Comparison of ENCODE assay signal across 12 cellular contexts in genomic region chr15:70435872-70436271, GRCh38.
DNase-seq lines count a peak whose midpoint lies in the region; ATAC-seq and TF ChIP-seq lines count a peak whose summit lies in the region.
"Had no signal": no experiment of that assay in that cellular context is flagged by ENCODE, and none has a peak within 500 bp of the region (broad histone marks: within the 10 kb centered on the region; RNA-seq: fewer than 3 reads in every experiment).

No MANE protein-coding gene starts in this region.

- H3K27me3 Mint-ChIP-seq in stimulated activated naive CD8-positive, alpha-beta T cell treated with anti-CD3 and anti-CD28 coated beads, Interleukin-15, amount 100 ng/mL, for 72 hours = peaks cover 26% of the 10 kb centered on the region

- 80 to 100% methylated on average over 2 of the region's 2 CpGs for WGBS in testis, 2 donors
- WGBS in SK-N-SH (ENCODE audit: low lambda C conversion rate) = 87% methylated on average over 2 of the region's 2 CpGs

- TF ChIP-seq CTCF in OCI-LY1 (IDR thresholded peaks at IDR 0.05; ENCODE audit: low read length) (no peak), testis (IDR thresholded peaks at IDR 0.05) (no peak), SK-N-SH (IDR thresholded peaks at IDR 0.05) (no peak)

- peak overlapping the region in 1 of 2 donors; percentile 55 for H3K27ac Mint-ChIP-seq in stimulated activated naive CD8-positive, alpha-beta T cell treated with anti-CD3 and anti-CD28 coated beads, Interleukin-15, amount 100 ng/mL, for 72 hours

- H2AFZ ChIP-seq in OCI-LY1 (ENCODE audit: low read length) (no peak overlapping the region), SK-N-SH (ENCODE audit: low read depth) (no peak overlapping the region)

- H3K27me3 ChIP-seq in OCI-LY1 (ENCODE audit: insufficient read depth, low read length) (no peaks in the 10 kb centered on the region; the same call in 1 of the 2 replicates), testis (no peaks in the 10 kb centered on the region), SK-N-SH (ENCODE audit: insufficient read depth) (peaks cover 6% of the 10 kb centered on the region; the same call in 1 of the 2 replicates)

- no peaks in the 10 kb centered on the region for H3K9me2 ChIP-seq in OCI-LY1 (ENCODE audit: low read depth, low read length)
- H3K9me2 ChIP-seq in SK-N-SH = no peaks in the 10 kb centered on the region

- H3K79me2 ChIP-seq in OCI-LY1 (ENCODE audit: insufficient read depth, low read length) = no peaks in the 10 kb centered on the region
- H3K79me2 ChIP-seq in SK-N-SH (ENCODE audit: insufficient read depth) = no peaks in the 10 kb centered on the region

- H3K9me3 ChIP-seq in OCI-LY1 (ENCODE audit: low read length) (no peaks in the 10 kb centered on the region), testis (no peaks in the 10 kb centered on the region), SK-N-SH (no peaks in the 10 kb centered on the region)
- H3K9me3 ChIP-seq: HAP-1, SJSA1 had no signal

- H4K20me1 ChIP-seq in OCI-LY1 (ENCODE audit: insufficient read depth, low read length) = no peaks in the 10 kb centered on the region
- no peaks in the 10 kb centered on the region for H4K20me1 ChIP-seq in SK-N-SH (ENCODE audit: insufficient read depth)

- H3K27ac ChIP-seq in OCI-LY1 (ENCODE audit: low read depth, low read length, poor library complexity, severe bottlenecking) (peak overlapping the region; percentile 62), testis (no peak overlapping the region), SK-N-SH (ENCODE audit: low read depth in 2 of 2, low read length in 1 of 2) (no peak overlapping the region)
- H3K27ac ChIP-seq: SJSA1 had no signal

- peaks cover 21% of the 10 kb centered on the region for H3K4me1 ChIP-seq in OCI-LY1 (ENCODE audit: insufficient read depth, low read length, severe bottlenecking)
- no peaks in the 10 kb centered on the region for H3K4me1 ChIP-seq in testis
- H3K4me1 ChIP-seq in SK-N-SH (ENCODE audit: control insufficient read depth in 1 of 2, insufficient read depth in 2 of 2, low read depth in 1 of 2, low read length in 1 of 2) = peaks cover 0 to 55% of the 10 kb centered on the region in 2 experiments; a peak in 2 of 4 replicates
- H3K4me1 ChIP-seq: SJSA1 had no signal

- TF ChIP-seq RAD21 in SK-N-SH (IDR thresholded peaks at IDR 0.05; ENCODE audit: low read length) = no peak

- peak overlapping the region; percentile 2 to 6 for H3K4me3 Mint-ChIP-seq in stimulated activated naive CD8-positive, alpha-beta T cell treated with anti-CD3 and anti-CD28 coated beads, Interleukin-15, amount 100 ng/mL, for 72 hours

- intact Hi-C loops in testis (cut with DNase I; ENCODE audit: low total_unique reads) = no loop called here

- peaks cover 17% of the 10 kb centered on the region for H3K4me1 Mint-ChIP-seq in stimulated activated naive CD8-positive, alpha-beta T cell treated with anti-CD3 and anti-CD28 coated beads, Interleukin-15, amount 100 ng/mL, for 72 hours

- H3K4me3 ChIP-seq in OCI-LY1 (ENCODE audit: low read depth, low read length, poor library complexity, severe bottlenecking) (no peak overlapping the region), testis (no peak overlapping the region), SK-N-SH (ENCODE audit: low read depth in 2 of 2, low read length in 1 of 2) (no peak overlapping the region)
- H3K4me3 ChIP-seq: HAP-1, SJSA1 had no signal

- no peak for TF ChIP-seq EP300 in SK-N-SH (IDR thresholded peaks at IDR 0.05; ENCODE audit: borderline replicate concordance in 1 of 2, low read depth in 1 of 2, low read length in 1 of 2)

- CTCF ChIA-PET in SK-N-SH (lab: Yijun Ruan, JAX) = interaction anchor here (1.4 to 1.6 kb wide), 2 partner anchors 25 to 286 kb away, joined by 5 read pairs; no protein-coding TSS in a partner anchor

- DNase-seq in stimulated activated naive CD8-positive, alpha-beta T cell treated with anti-CD3 and anti-CD28 coated beads, Interleukin-15, amount 100 ng/mL, for 72 hours = no peak
- DNase-seq in stimulated activated naive CD8-positive, alpha-beta T cell treated with anti-CD3 and anti-CD28 coated beads, Interleukin-15, Interleukin-2, amounts not matched to agents 100 U/mL and 50 U/mL, for 24 hours = no peak
- DNase-seq in COR-L47 (lab: John Stamatoyannopoulos, UW) (no peak), testis (no peak), T1000 (lab: John Stamatoyannopoulos, UW) (no peak), SK-N-SH (no peak)
- DNase-seq: NCI-H1105, NCI-H526 treated with DMSO at 0.1 percent for 48 hours had no signal

- POLR2A ChIA-PET in SK-N-SH (lab: Yijun Ruan, JAX) = no interaction called here

- peak; percentile 1 for ATAC-seq in stimulated activated naive CD8-positive, alpha-beta T cell treated with anti-CD3 and anti-CD28 coated beads, Interleukin-15, amount 100 ng/mL, for 72 hours
- ATAC-seq in stimulated activated naive CD8-positive, alpha-beta T cell treated with anti-CD3 and anti-CD28 coated beads, Interleukin-15, Interleukin-2, amounts not matched to agents 100 U/mL and 50 U/mL, for 24 hours = no peak
- ATAC-seq in HG02678 (IDR thresholded peaks at IDR 0.05; ENCODE audit: unreplicated experiment) = peak; percentile 48

- H3K9me3 Mint-ChIP-seq in stimulated activated naive CD8-positive, alpha-beta T cell treated with anti-CD3 and anti-CD28 coated beads, Interleukin-15, amount 100 ng/mL, for 72 hours = no peaks in the 10 kb centered on the region

- H3F3A ChIP-seq in OCI-LY1 (ENCODE audit: insufficient read depth, low read length) (no peaks in the 10 kb centered on the region), SK-N-SH (replicated peaks; ENCODE audit: insufficient read depth) (no peaks in the 10 kb centered on the region)

- H3K9ac ChIP-seq in OCI-LY1 (ENCODE audit: low read length) (no peak overlapping the region), SK-N-SH (no peak overlapping the region)

- peak overlapping the region; percentile 46 for H3K4me2 ChIP-seq in OCI-LY1 (ENCODE audit: low read length)
- H3K4me2 ChIP-seq in SK-N-SH = no peak overlapping the region

- H3K36me3 ChIP-seq in OCI-LY1 (ENCODE audit: insufficient read depth, low read length) = no peaks in the 10 kb centered on the region
- H3K36me3 ChIP-seq in testis (ENCODE audit: low read depth, missing control alignments) = no peaks in the 10 kb centered on the region
- no peaks in the 10 kb centered on the region for H3K36me3 ChIP-seq in SK-N-SH (replicated peaks in 1 of 2; ENCODE audit: control insufficient read depth in 1 of 2, insufficient read depth in 2 of 2, low read length in 1 of 2)
- H3K36me3 ChIP-seq: HAP-1, SJSA1 had no signal

- no peak for TF ChIP-seq POLR2A in testis (IDR thresholded peaks at IDR 0.05)

TF ChIP-seq in SK-N-SH, 30 proteins besides CTCF, POLR2A, EP300 and RAD21:
- TF ChIP-seq FOXJ3 (CRISPR knock-in tag; IDR thresholded peaks at IDR 0.05) (no peak), CHD2 (IDR thresholded peaks at IDR 0.05; ENCODE audit: low read length, partially characterized antibody) (no peak), PBX3 (IDR thresholded peaks at IDR 0.05) (no peak), GATA2 (CRISPR knock-in tag; IDR thresholded peaks at IDR 0.05) (no peak), EZH2phosphoT487 (IDR thresholded peaks at IDR 0.05; ENCODE audit: borderline replicate concordance, low read depth) (no peak), FOSL2 (IDR thresholded peaks at IDR 0.05; ENCODE audit: borderline replicate concordance, low read depth) (no peak), RFX5 (IDR thresholded peaks at IDR 0.05; ENCODE audit: low read length) (no peak), POLR2AphosphoS5 (IDR thresholded peaks at IDR 0.05; ENCODE audit: low read depth, low read length) (no peak)
- TF ChIP-seq, protein P1, sequence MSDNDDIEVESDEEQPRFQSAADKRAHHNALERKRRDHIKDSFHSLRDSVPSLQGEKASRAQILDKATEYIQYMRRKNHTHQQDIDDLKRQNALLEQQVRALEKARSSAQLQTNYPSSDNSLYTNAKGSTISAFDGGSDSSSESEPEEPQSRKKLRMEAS (IDR thresholded peaks at IDR 0.05; ENCODE audit: low read depth) = no peak
- TF ChIP-seq, protein P2, sequence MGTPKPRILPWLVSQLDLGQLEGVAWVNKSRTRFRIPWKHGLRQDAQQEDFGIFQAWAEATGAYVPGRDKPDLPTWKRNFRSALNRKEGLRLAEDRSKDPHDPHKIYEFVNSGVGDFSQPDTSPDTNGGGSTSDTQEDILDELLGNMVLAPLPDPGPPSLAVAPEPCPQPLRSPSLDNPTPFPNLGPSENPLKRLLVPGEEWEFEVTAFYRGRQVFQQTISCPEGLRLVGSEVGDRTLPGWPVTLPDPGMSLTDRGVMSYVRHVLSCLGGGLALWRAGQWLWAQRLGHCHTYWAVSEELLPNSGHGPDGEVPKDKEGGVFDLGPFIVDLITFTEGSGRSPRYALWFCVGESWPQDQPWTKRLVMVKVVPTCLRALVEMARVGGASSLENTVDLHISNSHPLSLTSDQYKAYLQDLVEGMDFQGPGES (IDR thresholded peaks at IDR 0.05; ENCODE audit: low read depth, low read length) = no peak
